In the genomic region with DNA sequence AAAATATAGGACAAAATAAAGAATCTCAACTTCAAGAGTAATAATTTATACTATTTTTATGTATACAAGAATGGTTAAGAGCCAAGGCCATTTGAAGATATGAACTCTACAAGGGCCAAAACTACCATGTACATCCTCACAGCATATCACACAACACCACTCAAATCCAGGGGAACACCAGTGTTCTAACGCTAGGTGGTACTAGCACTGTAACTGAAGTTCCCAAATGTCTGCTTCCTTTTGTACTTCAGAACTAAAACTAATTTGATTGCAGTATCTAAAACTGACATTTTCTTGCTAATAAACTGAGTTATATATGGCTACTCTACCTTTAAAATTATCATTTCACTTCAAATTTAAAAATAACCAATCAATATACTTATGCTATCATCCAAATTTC, we compare ENCODE assay signal across 2 cellular contexts.
TF ChIP-seq lines count a peak whose summit lies in the region.

No MANE protein-coding gene starts in this region.

TF ChIP-seq in IMR-90, 13 proteins besides CTCF, POLR2A, EP300 and RAD21:
- no peak for TF ChIP-seq ELK1 (IDR thresholded peaks at IDR 0.05; ENCODE audit: borderline replicate concordance, low read depth, low read length)
- no peak for TF ChIP-seq CEBPB (IDR thresholded peaks at IDR 0.05; ENCODE audit: low read depth, low read length)
- TF ChIP-seq BHLHE40 (IDR thresholded peaks at IDR 0.05; ENCODE audit: low read depth, low read length), result no peak

TF ChIP-seq in SK-N-SH, 30 proteins besides CTCF, POLR2A, EP300 and RAD21:
- TF ChIP-seq PBX3 (IDR thresholded peaks at IDR 0.05) (no peak), RCOR1 (IDR thresholded peaks at IDR 0.05; ENCODE audit: low read length) (no peak), FOXM1 (IDR thresholded peaks at IDR 0.05; ENCODE audit: low read depth) (no peak), JUND (IDR thresholded peaks at IDR 0.05) (no peak), POLR2AphosphoS5 (IDR thresholded peaks at IDR 0.05; ENCODE audit: low read depth, low read length) (no peak), EZH2phosphoT487 (IDR thresholded peaks at IDR 0.05; ENCODE audit: borderline replicate concordance, low read depth) (no peak), NRF1 (IDR thresholded peaks at IDR 0.05; ENCODE audit: low read depth, low read length) (no peak), CHD2 (IDR thresholded peaks at IDR 0.05; ENCODE audit: low read length, partially characterized antibody) (no peak), FOSL2 (IDR thresholded peaks at IDR 0.05; ENCODE audit: borderline replicate concordance, low read depth) (no peak), FOXJ3 (CRISPR knock-in tag; IDR thresholded peaks at IDR 0.05) (no peak), TEAD4 (IDR thresholded peaks at IDR 0.05; ENCODE audit: borderline replicate concordance, insufficient read depth) (no peak), MAX (IDR thresholded peaks at IDR 0.05; ENCODE audit: low read depth) (no peak)
- TF ChIP-seq, protein P1, sequence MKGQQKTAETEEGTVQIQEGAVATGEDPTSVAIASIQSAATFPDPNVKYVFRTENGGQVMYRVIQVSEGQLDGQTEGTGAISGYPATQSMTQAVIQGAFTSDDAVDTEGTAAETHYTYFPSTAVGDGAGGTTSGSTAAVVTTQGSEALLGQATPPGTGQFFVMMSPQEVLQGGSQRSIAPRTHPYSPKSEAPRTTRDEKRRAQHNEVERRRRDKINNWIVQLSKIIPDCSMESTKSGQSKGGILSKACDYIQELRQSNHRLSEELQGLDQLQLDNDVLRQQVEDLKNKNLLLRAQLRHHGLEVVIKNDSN (IDR thresholded peaks at IDR 0.05; ENCODE audit: borderline replicate concordance, low read depth), result no peak
